17 cellular contexts compared by ENCODE assay signal in genomic region chr16:85083051-85083639, GRCh38. TPM values are rescaled to one million over a fixed set of nuclear protein-coding genes. Genes with fewer than 3 reads are reported as not detected.
DNase-seq lines count a peak whose midpoint lies in the region; ATAC-seq and TF ChIP-seq lines count a peak whose summit lies in the region.
"Had no signal": no experiment of that assay in that cellular context is flagged by ENCODE, and none has a peak within 500 bp of the region (broad histone marks: within the 10 kb centered on the region; RNA-seq: fewer than 3 reads in every experiment).

No MANE protein-coding gene starts in this region.

- peak; percentile 17 for ATAC-seq in GM18909 (IDR thresholded peaks at IDR 0.05; ENCODE audit: poor library complexity, unreplicated experiment)
- ATAC-seq in mucosa of descending colon = no peak
- ATAC-seq: activated CD4-positive, CD25-positive, alpha-beta regulatory T cell treated with anti-CD3 and anti-CD28 coated beads, Interleukin-2, amount 50 U/mL, for 24 hours; stimulated activated naive CD8-positive, alpha-beta T cell treated with anti-CD3 and anti-CD28 coated beads, Interleukin-15, amount 100 ng/mL, for 72 hours had no signal

- no peak overlapping the region for H3K4me3 ChIP-seq in endodermal cell (ENCODE audit: low read length)
- H3K4me3 ChIP-seq in mucosa of descending colon = no peak overlapping the region
- H3K4me3 ChIP-seq: esophagus squamous epithelium had no signal

- DNase-seq in KBM-7 (peak; percentile 36), endodermal cell (peak; percentile 75), pons (ENCODE audit: low spot score) (peak; percentile 41), LoVo (ENCODE audit: low spot score) (no peak), NCI-H2107 (lab: John Stamatoyannopoulos, UW) (no peak), mucosa of descending colon (no peak), SHP77 treated with DMSO at 0.1 percent for 48 hours (lab: John Stamatoyannopoulos, UW) (no peak)
- DNase-seq: esophagus squamous epithelium; NCI-H2081; stimulated activated CD4-positive, alpha-beta T cell treated with anti-CD3 and anti-CD28 coated beads, Interleukin-2, amount 100 ng/mL, for 24 hours; stimulated activated naive CD8-positive, alpha-beta T cell treated with anti-CD3 and anti-CD28 coated beads, Interleukin-15, amount 100 ng/mL, for 72 hours had no signal

- intact Hi-C loops in mucosa of descending colon (cut with DNase I, micrococcal nuclease) = no loop called here

- H3K27me3 ChIP-seq in endodermal cell (ENCODE audit: control insufficient read depth, insufficient read depth, low read length, poor library complexity, severe bottlenecking) = peaks cover 16% of the 10 kb centered on the region
- H3K27me3 ChIP-seq: esophagus squamous epithelium had no signal

- H3K27ac ChIP-seq in endodermal cell (ENCODE audit: low read depth, low read length) = peak overlapping the region; percentile 1
- H3K27ac ChIP-seq: esophagus squamous epithelium had no signal

- peaks cover 13% of the 10 kb centered on the region for H3K36me3 Mint-ChIP-seq in endodermal cell (ENCODE audit: low read depth)

- no peak overlapping the region for H3K4me3 Mint-ChIP-seq in endodermal cell

- H3K9me3 ChIP-seq in endodermal cell (ENCODE audit: control insufficient read depth, low read length) (no peaks in the 10 kb centered on the region), mucosa of descending colon (no peaks in the 10 kb centered on the region)
- H3K9me3 ChIP-seq: esophagus squamous epithelium had no signal

- TF ChIP-seq CTCF in endodermal cell (conservative IDR thresholded peaks at IDR 0.05) (no peak), mucosa of descending colon (IDR thresholded peaks at IDR 0.05) (no peak)

- H3K36me3 ChIP-seq in endodermal cell (ENCODE audit: control insufficient read depth, insufficient read depth, low read length) (no peaks in the 10 kb centered on the region), mucosa of descending colon (ENCODE audit: low read depth) (no peaks in the 10 kb centered on the region)

- H3K9ac ChIP-seq in endodermal cell (ENCODE audit: extremely low read depth, low read length, poor library complexity, severe bottlenecking) = no peak overlapping the region

- H3K27me3 Mint-ChIP-seq in endodermal cell (ENCODE audit: insufficient read depth) = peaks cover 25% of the 10 kb centered on the region
- H3K27me3 Mint-ChIP-seq: stimulated activated naive CD8-positive, alpha-beta T cell treated with anti-CD3 and anti-CD28 coated beads, Interleukin-15, amount 100 ng/mL, for 72 hours had no signal

- no peaks in the 10 kb centered on the region for H3K9me3 Mint-ChIP-seq in endodermal cell
- H3K9me3 Mint-ChIP-seq: stimulated activated naive CD8-positive, alpha-beta T cell treated with anti-CD3 and anti-CD28 coated beads, Interleukin-15, amount 100 ng/mL, for 72 hours had no signal

- in situ Hi-C loops in KBM-7 (cut with MboI; ENCODE audit: low pct_unique_long_range_greater_than_20kb, low sequenced_read_pairs) = no loop called here

- H3K27ac Mint-ChIP-seq in endodermal cell = peak overlapping the region; percentile 52

- peaks cover 18% of the 10 kb centered on the region for H3K4me1 Mint-ChIP-seq in endodermal cell

- H3K4me1 ChIP-seq in endodermal cell (ENCODE audit: control insufficient read depth, insufficient read depth, low read length) = peaks cover 6% of the 10 kb centered on the region
- H3K4me1 ChIP-seq in mucosa of descending colon (ENCODE audit: low read depth) = peaks cover 7% of the 10 kb centered on the region

- 14 to 45% methylated on average over 4 to 13 of the region's 13 CpGs for WGBS in endodermal cell (ENCODE audit: insufficient coverage in 1 of 2, insufficient read length in 1 of 2), 2 experiments

RNA-seq across cellular contexts. Expression of gene CIBAR2, which starts 29.1 kb away (rescaled TPM):
- total RNA-seq in endodermal cell (not detected), mucosa of descending colon (not detected)
- polyA plus RNA-seq in endodermal cell (2013, experiment 1 of 2) = 0.25 TPM
- not detected for polyA plus RNA-seq in endodermal cell (2013, experiment 2 of 2)
- total RNA-seq: cardiac septum, esophagus squamous epithelium, HT1080, osteocyte, RPMI7951 had no signal

RNA-seq across cellular contexts. Expression of gene KIAA0513, which starts 55.5 kb away (rescaled TPM):
- total RNA-seq in endodermal cell (10 to 100 TPM in 1 of 2 donors, 1 to 10 TPM in 1; 9.2 to 16.0 TPM), mucosa of descending colon (10 to 100 TPM; 31.9 to 36.5 (median 33.5) TPM)
- polyA plus RNA-seq in endodermal cell (2013, experiment 1 of 2) = 7.4 TPM
- polyA plus RNA-seq in endodermal cell (2013, experiment 2 of 2) = 6.7 TPM

Comparison
In these comparisons a context has a peak if more than half of its experiments do, and no peak if none do; other contexts are left out.
1. DNase-seq: peak in KBM-7 (single experiment), endodermal cell (single experiment) and pons (single experiment); none in LoVo (single experiment), NCI-H2107 (single experiment), mucosa of descending colon (0 of 3) and SHP77 treated with DMSO at 0.1 percent for 48 hours (single experiment).